Comparison of ENCODE assay signal across 9 cellular contexts in the genomic region with DNA sequence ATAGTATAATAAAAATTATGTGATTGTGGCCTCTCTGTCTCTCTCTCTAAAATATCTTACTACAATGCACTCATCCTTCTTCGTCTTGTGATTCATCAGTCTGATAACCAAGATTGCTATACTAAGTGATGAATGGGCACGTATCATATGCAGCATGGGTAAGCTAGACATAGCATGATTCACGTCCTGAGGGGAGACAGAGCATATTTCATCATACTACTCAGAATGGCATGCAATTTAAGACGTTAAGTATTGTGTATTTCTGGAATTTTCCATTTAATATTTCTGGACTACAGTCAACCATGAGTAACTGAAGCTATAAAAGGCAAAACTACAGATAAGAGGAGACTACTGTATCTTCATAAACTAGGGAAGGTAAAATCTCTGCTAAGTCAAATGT.
A peak's percentile ranks its signal among the peaks of the same experiment; 100 is the strongest.
DNase-seq lines count a peak whose midpoint lies in the region; ATAC-seq and TF ChIP-seq lines count a peak whose summit lies in the region.
"Had no signal": no experiment of that assay in that cellular context is flagged by ENCODE, and none has a peak within 500 bp of the region (broad histone marks: within the 10 kb centered on the region; RNA-seq: fewer than 3 reads in every experiment).

No MANE protein-coding gene starts in this region.

- POLR2A ChIA-PET in PC-9 (lab: Charles Lee; ENCODE audit: unreplicated experiment) = no interaction called here
- POLR2A ChIA-PET in CD4-positive, alpha-beta T cell (lab: Charles Lee) = interaction anchor here (0.6 kb wide), 1 partner anchor 119 kb away, joined by 4 read pairs; no protein-coding TSS in a partner anchor

- intact Hi-C loops in PC-9 (cut with micrococcal nuclease; ENCODE audit: unreplicated experiment) = no loop called here
- intact Hi-C loops in CD4-positive, alpha-beta T cell (cut with DNase I, micrococcal nuclease) = no loop called here

- H3K4me1 ChIP-seq in PC-9 (replicated peaks; ENCODE audit: insufficient read depth) = no peaks in the 10 kb centered on the region
- H3K4me1 ChIP-seq in skeletal muscle satellite cell (ENCODE audit: control insufficient read depth, insufficient read depth, low read length) = peaks cover 56% of the 10 kb centered on the region

- H3K4me2 ChIP-seq in PC-9 (no peak overlapping the region), skeletal muscle satellite cell (ENCODE audit: low read length) (peak overlapping the region; percentile 68)

- H3F3A ChIP-seq in PC-9 (ENCODE audit: insufficient read depth, low read depth) = 0 out of 2 replicates have a peak, but pooled peaks cover 3% of the 10 kb centered on the region

- TF ChIP-seq CTCF in PC-9 (conservative IDR thresholded peaks at IDR 0.05) (no peak), epithelial cell of proximal tubule (conservative IDR thresholded peaks at IDR 0.05; ENCODE audit: low read depth, low read length) (no peak)
- no peak for TF ChIP-seq CTCF in CD4-positive, alpha-beta T cell (IDR thresholded peaks at IDR 0.05)

- no peaks in the 10 kb centered on the region for H4K20me1 ChIP-seq in PC-9 (ENCODE audit: insufficient read depth)

- CTCF ChIA-PET in PC-9 (lab: Charles Lee) = no interaction called here
- CTCF ChIA-PET in CD4-positive, alpha-beta T cell (lab: Charles Lee) = interaction anchor here (1.2 kb wide), 1 partner anchor 10 kb away, joined by 3 read pairs; no protein-coding TSS in a partner anchor

- H3K9me3 Mint-ChIP-seq in CD4-positive, alpha-beta T cell = no peaks in the 10 kb centered on the region

- DNase-seq in H4 (ENCODE audit: low spot score) (peak; percentile 53), PC-9 (peak in 1 of 2 experiments; percentile 46), epithelial cell of proximal tubule (ENCODE audit: low read depth) (peak; percentile 64)
- DNase-seq in CD4-positive, alpha-beta T cell = no peak
- DNase-seq: NCI-H1048, ovary had no signal

- peaks cover 41% of the 10 kb centered on the region for H3K36me3 Mint-ChIP-seq in CD4-positive, alpha-beta T cell (ENCODE audit: low read depth)

- no peaks in the 10 kb centered on the region for H3K27me3 Mint-ChIP-seq in CD4-positive, alpha-beta T cell

- H3K9ac ChIP-seq in skeletal muscle satellite cell (ENCODE audit: low read depth, low read length) = peak overlapping the region; percentile 69

- no peaks in the 10 kb centered on the region; the same call in 1 of the 2 replicates for H3K36me3 ChIP-seq in PC-9 (ENCODE audit: low read depth)
- H3K36me3 ChIP-seq in skeletal muscle satellite cell (ENCODE audit: insufficient read depth, low read length) = peaks cover 4% of the 10 kb centered on the region
- H3K36me3 ChIP-seq: ovary had no signal

- H3K27me3 ChIP-seq in PC-9 (ENCODE audit: insufficient read depth, low read depth) (no peaks in the 10 kb centered on the region), skeletal muscle satellite cell (ENCODE audit: control insufficient read depth, insufficient read depth, low read length) (no peaks in the 10 kb centered on the region)
- no peaks in the 10 kb centered on the region for H3K27me3 ChIP-seq in CD4-positive, alpha-beta T cell (ENCODE audit: control insufficient read depth, insufficient read depth, low read length)
- H3K27me3 ChIP-seq: ovary had no signal

- ATAC-seq in GM18861 (IDR thresholded peaks at IDR 0.05; ENCODE audit: unreplicated experiment) = no peak
- no peak for ATAC-seq in CD4-positive, alpha-beta T cell (ENCODE audit: poor library complexity)
- ATAC-seq in HG02884 (IDR thresholded peaks at IDR 0.05; ENCODE audit: unreplicated experiment) = no peak

- no peaks in the 10 kb centered on the region for H3K9me3 ChIP-seq in PC-9 (ENCODE audit: insufficient read depth, low read depth)
- H3K9me3 ChIP-seq in skeletal muscle satellite cell (replicated peaks; ENCODE audit: low read length) = no peaks in the 10 kb centered on the region
- no peaks in the 10 kb centered on the region for H3K9me3 ChIP-seq in CD4-positive, alpha-beta T cell (ENCODE audit: control insufficient read depth, low read length)
- H3K9me3 ChIP-seq: ovary had no signal

- H2AFZ ChIP-seq in PC-9 = no peak overlapping the region

- no TSS peak for BruUV-seq in PC-9 (replicated peaks; lab: Mats Ljungman, UMichigan)

- H3K4me1 Mint-ChIP-seq in CD4-positive, alpha-beta T cell (ENCODE audit: low read depth) = no peaks in the 10 kb centered on the region

- no peak overlapping the region for H3K4me3 Mint-ChIP-seq in CD4-positive, alpha-beta T cell

- H3K27ac ChIP-seq in PC-9 = peak overlapping the region; percentile 14; the same call in 1 of the 2 replicates
- H3K27ac ChIP-seq in CD4-positive, alpha-beta T cell (ENCODE audit: low read depth, low read length) = no peak overlapping the region
- H3K27ac ChIP-seq: ovary had no signal

- no peaks in the 10 kb centered on the region for H3K79me2 ChIP-seq in PC-9 (ENCODE audit: low read depth)

- no peaks in the 10 kb centered on the region for H3K9me2 ChIP-seq in PC-9 (ENCODE audit: insufficient read depth)

- no peak overlapping the region for H3K4me3 ChIP-seq in PC-9
- no peak overlapping the region for H3K4me3 ChIP-seq in epithelial cell of proximal tubule (ENCODE audit: low read depth, low read length)
- H3K4me3 ChIP-seq in skeletal muscle satellite cell (ENCODE audit: low read length) = peak overlapping the region; percentile 29
- H3K4me3 ChIP-seq: ovary had no signal

- no peak overlapping the region for H3K27ac Mint-ChIP-seq in CD4-positive, alpha-beta T cell

Comparison
In these comparisons a context has a peak if more than half of its experiments do, and no peak if none do; other contexts are left out.
1. DNase-seq: peak in H4 (single experiment) and epithelial cell of proximal tubule (single experiment); none in CD4-positive, alpha-beta T cell (0 of 10).